ENCODE assay signal across 16 cellular contexts in genomic region chr5:149584106-149584505, GRCh38. TPM values are rescaled to one million over a fixed set of nuclear protein-coding genes. Genes with fewer than 3 reads are reported as not detected.
DNase-seq lines count a peak whose midpoint lies in the region; ATAC-seq and TF ChIP-seq lines count a peak whose summit lies in the region.
"Had no signal": no experiment of that assay in that cellular context is flagged by ENCODE, and none has a peak within 500 bp of the region (broad histone marks: within the 10 kb centered on the region; RNA-seq: fewer than 3 reads in every experiment).

No MANE protein-coding gene starts in this region.

- H4K8ac ChIP-seq in neuronal stem cell (ENCODE audit: low read depth, low read length) = no peak overlapping the region

- no peak overlapping the region for H3K4me3 ChIP-seq in heart right ventricle
- no peak overlapping the region for H3K4me3 ChIP-seq in neuronal stem cell (ENCODE audit: low read length in 2 of 2)
- H3K4me3 ChIP-seq in upper lobe of left lung = no peak overlapping the region
- no peak overlapping the region for H3K4me3 ChIP-seq in A673 (ENCODE audit: low read depth, low read length, poor library complexity, severe bottlenecking)
- H3K4me3 ChIP-seq: lung had no signal

- peak overlapping the region; percentile 0 to 96 (median 86) for H3K27ac ChIP-seq in heart right ventricle
- H3K27ac ChIP-seq in neuronal stem cell (replicated peaks; ENCODE audit: low read length) = no peak overlapping the region
- H3K27ac ChIP-seq in upper lobe of left lung = peak overlapping the region in 3 of 4 donors; percentile 71 to 90 (median 76)
- H3K27ac ChIP-seq in A673 (ENCODE audit: low read depth, low read length, poor library complexity, severe bottlenecking) = no peak overlapping the region

- H3K36me3 ChIP-seq in heart right ventricle (no peaks in the 10 kb centered on the region), neuronal stem cell (replicated peaks in 1 of 2; ENCODE audit: control insufficient read depth in 2 of 2, insufficient read depth in 2 of 2, low read length in 2 of 2) (no peaks in the 10 kb centered on the region), upper lobe of left lung (no peaks in the 10 kb centered on the region), A673 (ENCODE audit: insufficient read depth, low read length, poor library complexity, severe bottlenecking) (no peaks in the 10 kb centered on the region)

- no peak overlapping the region for H2BK120ac ChIP-seq in neuronal stem cell (ENCODE audit: low read depth, low read length)

- BruUV-seq in A673 (replicated peaks; lab: Mats Ljungman, UMichigan) = no TSS peak

- intact Hi-C loops in heart right ventricle (cut with DNase I) (no loop called here), Right ventricle myocardium inferior (cut with DNase I) (no loop called here), A673 (cut with micrococcal nuclease; ENCODE audit: unreplicated experiment) (no loop called here)

- H2BK5ac ChIP-seq in neuronal stem cell (ENCODE audit: low read length) = no peak overlapping the region

- no peak overlapping the region for H3K9ac ChIP-seq in neuronal stem cell (ENCODE audit: low read depth, low read length, poor library complexity)
- H3K9ac ChIP-seq: SK-N-SH had no signal

- TF ChIP-seq CTCF in heart right ventricle (IDR thresholded peaks at IDR 0.05) = no peak
- no peak for TF ChIP-seq CTCF in chondrocyte (IDR thresholded peaks at IDR 0.05)
- TF ChIP-seq CTCF in upper lobe of left lung (IDR thresholded peaks at IDR 0.05) = no peak
- no peak for TF ChIP-seq CTCF in A673 (conservative IDR thresholded peaks at IDR 0.05; ENCODE audit: low read depth, low read length)

- WGBS in heart right ventricle, 2 donors = 22 to 69% methylated on average over 2 of the region's 2 CpGs
- WGBS in neuronal stem cell (ENCODE audit: extremely low coverage in 2 of 2, insufficient read length in 2 of 2, insufficient replicate concordance in 1 of 2), 2 donors = no CpG with 5 or more reads among the region's 2 CpGs
- 49 to 57% methylated on average over 2 of the region's 2 CpGs for WGBS in upper lobe of left lung, 2 donors

- peaks cover 18 to 77% (median 51%) of the 10 kb centered on the region in 9 donors for H3K4me1 ChIP-seq in heart right ventricle
- peaks cover 8 to 9% of the 10 kb centered on the region in 2 donors for H3K4me1 ChIP-seq in neuronal stem cell (ENCODE audit: control insufficient read depth in 2 of 2, insufficient read depth in 1 of 2, low read depth in 1 of 2, low read length in 2 of 2)
- peaks cover 22 to 38% (median 33%) of the 10 kb centered on the region in 4 donors for H3K4me1 ChIP-seq in upper lobe of left lung
- H3K4me1 ChIP-seq in A673 (ENCODE audit: insufficient read depth, low read length, poor library complexity, severe bottlenecking) = peaks cover 9% of the 10 kb centered on the region

- DNase-seq in heart right ventricle (no peak), Right ventricle myocardium inferior (ENCODE audit: missing footprints) (no peak), chondrocyte (ENCODE audit: low spot score) (no peak), neuronal stem cell (ENCODE audit: low spot score) (no peak), upper lobe of left lung (no peak), T-helper 9 cell (no peak), NCI-H2107 treated with DMSO at 0.1 percent for 48 hours (lab: John Stamatoyannopoulos, UW; ENCODE audit: unreplicated experiment) (no peak), A673 (ENCODE audit: low spot score) (no peak)
- DNase-seq: activated CD4-positive, alpha-beta T cell treated with anti-CD3 and anti-CD28 coated beads for 36 hours; activated T-cell treated with anti-CD3 and anti-CD28 coated beads, Interleukin-2, amount 50 U/mL, for 4 hours; DND-41; effector memory CD8-positive, alpha-beta T cell; H7; NCI-H82; SK-N-SH had no signal

- H3K27me3 ChIP-seq in heart right ventricle (peaks cover 0 to 12% (median 0%) of the 10 kb centered on the region in 7 donors), neuronal stem cell (ENCODE audit: control insufficient read depth in 3 of 3, insufficient read depth in 3 of 3, low read depth in 1 of 3, low read length in 3 of 3) (peaks cover 0 to 6% (median 0%) of the 10 kb centered on the region in 3 experiments), upper lobe of left lung (no peaks in the 10 kb centered on the region), A673 (replicated peaks; ENCODE audit: insufficient read depth, low read depth, low read length, poor library complexity) (no peaks in the 10 kb centered on the region)

- no peak overlapping the region for H3K14ac ChIP-seq in neuronal stem cell (ENCODE audit: low read length)

- no peaks in the 10 kb centered on the region for H3K36me3 Mint-ChIP-seq in chondrocyte (ENCODE audit: low read depth)

- H3K27me3 Mint-ChIP-seq in chondrocyte (ENCODE audit: low read depth) = no peaks in the 10 kb centered on the region

- CTCF ChIA-PET in A673 (lab: Charles Lee) = no interaction called here

- peak overlapping the region; percentile 17 for H2AFZ ChIP-seq in neuronal stem cell (ENCODE audit: low read length)

- no peaks in the 10 kb centered on the region for H3K79me1 ChIP-seq in neuronal stem cell (ENCODE audit: low read depth, low read length)

- POLR2A ChIA-PET in A673 (lab: Charles Lee; ENCODE audit: low non-redundant PET) = no interaction called here

- TF ChIP-seq POLR2A in upper lobe of left lung (IDR thresholded peaks at IDR 0.05) = no peak

- no peak for TF ChIP-seq EP300 in upper lobe of left lung (IDR thresholded peaks at IDR 0.05)

- H2BK15ac ChIP-seq in neuronal stem cell (ENCODE audit: low read length) = no peak overlapping the region

- H3K23ac ChIP-seq in neuronal stem cell (ENCODE audit: low read depth, low read length, poor library complexity) = no peak overlapping the region

- no peak overlapping the region for H2AK5ac ChIP-seq in neuronal stem cell (ENCODE audit: low read depth, low read length)

- H3K4me1 Mint-ChIP-seq in chondrocyte (ENCODE audit: low read depth) = peaks cover 56% of the 10 kb centered on the region

- H4K91ac ChIP-seq in neuronal stem cell (ENCODE audit: low read depth, low read length, poor library complexity) = no peak overlapping the region

- no peak overlapping the region for H3K4me2 ChIP-seq in neuronal stem cell (ENCODE audit: insufficient read depth, low read length, poor library complexity, severe bottlenecking)
- H3K4me2 ChIP-seq: SK-N-SH had no signal

- H3K9me3 ChIP-seq in heart right ventricle = no peaks in the 10 kb centered on the region
- H3K9me3 ChIP-seq in neuronal stem cell (replicated peaks in 1 of 2; ENCODE audit: control insufficient read depth in 2 of 2, insufficient read depth in 1 of 2, low read depth in 1 of 2, low read length in 2 of 2) = no peaks in the 10 kb centered on the region
- H3K9me3 ChIP-seq in upper lobe of left lung = no peaks in the 10 kb centered on the region
- H3K9me3 ChIP-seq in A673 (ENCODE audit: low read depth, low read length, poor library complexity, severe bottlenecking) = no peaks in the 10 kb centered on the region
- H3K9me3 ChIP-seq: SK-N-SH had no signal

- H3K9me3 Mint-ChIP-seq in chondrocyte (ENCODE audit: low read depth) = no peaks in the 10 kb centered on the region
- H3K9me3 Mint-ChIP-seq: activated T-cell treated with anti-CD3 and anti-CD28 coated beads, Interleukin-2, amount 50 U/mL, for 4 hours; effector memory CD8-positive, alpha-beta T cell had no signal

- H3K4me3 Mint-ChIP-seq in chondrocyte (ENCODE audit: unreplicated experiment) = no peak overlapping the region
- H3K4me3 Mint-ChIP-seq: activated CD4-positive, alpha-beta T cell treated with anti-CD3 and anti-CD28 coated beads for 36 hours; activated T-cell treated with anti-CD3 and anti-CD28 coated beads, Interleukin-2, amount 50 U/mL, for 4 hours; effector memory CD8-positive, alpha-beta T cell had no signal

- no peak overlapping the region for H3K4ac ChIP-seq in neuronal stem cell (ENCODE audit: low read length)

- H3K18ac ChIP-seq in neuronal stem cell (ENCODE audit: low read length) = no peak overlapping the region

- ATAC-seq in heart right ventricle (no peak), Right ventricle myocardium inferior (no peak), upper lobe of left lung (ENCODE audit: low FRiP score in 2 of 2) (no peak)
- ATAC-seq: activated CD4-positive, alpha-beta T cell treated with anti-CD3 and anti-CD28 coated beads for 36 hours; activated T-cell treated with anti-CD3 and anti-CD28 coated beads, Interleukin-2, amount 50 U/mL, for 4 hours; effector memory CD8-positive, alpha-beta T cell had no signal

- H3K27ac Mint-ChIP-seq in chondrocyte (ENCODE audit: unreplicated experiment) = peak overlapping the region; percentile 50
- H3K27ac Mint-ChIP-seq: activated CD4-positive, alpha-beta T cell treated with anti-CD3 and anti-CD28 coated beads for 36 hours; effector memory CD8-positive, alpha-beta T cell had no signal

- no peak overlapping the region for H2BK12ac ChIP-seq in neuronal stem cell (ENCODE audit: low read length)

RNA-seq across cellular contexts. Expression of gene ARHGEF37, which starts 2.8 kb away (rescaled TPM):
- total RNA-seq in heart right ventricle (10 to 100 TPM; 13.1 to 31.8 (median 18.3) TPM), Right ventricle myocardium inferior (32.2 TPM), chondrocyte (5.8 to 16.8 TPM (median 6.0 TPM) in 3 replicates), upper lobe of left lung (10 to 100 TPM in 3 of 6 donors, 1 to 10 TPM in 3; 4.3 to 13.6 (median 10.0) TPM), A673 (2021) (0.64 and 1.7 TPM in 2 replicates)
- polyA plus RNA-seq in heart right ventricle = 10 to 100 TPM in 1 of 2 donors, 1 to 10 TPM in 1; 4.5 to 10.1 TPM
- polyA plus RNA-seq in neuronal stem cell (2013, experiment 1 of 2) = 0.43 TPM
- 0.51 TPM for polyA plus RNA-seq in neuronal stem cell (2013, experiment 2 of 2)

RNA-seq across cellular contexts. Expression of gene CSNK1A1, which starts 32.9 kb away (rescaled TPM):
- 100 to 1,000 TPM; 174 to 363 (median 224) TPM for total RNA-seq in heart right ventricle
- polyA plus RNA-seq in heart right ventricle = 10 to 100 TPM; 47.9 to 76.0 TPM
- 202 TPM for total RNA-seq in Right ventricle myocardium inferior
- 214 to 227 TPM (median 224 TPM) in 3 replicates for total RNA-seq in chondrocyte
- polyA plus RNA-seq in neuronal stem cell (2013, experiment 1 of 2) = 146 TPM
- 146 TPM for polyA plus RNA-seq in neuronal stem cell (2013, experiment 2 of 2)
- total RNA-seq in upper lobe of left lung = 100 to 1,000 TPM; 153 to 215 (median 202) TPM
- 237 and 244 TPM in 2 replicates for total RNA-seq in A673 (2021)

Comparison
In these comparisons a context has a peak if more than half of its experiments do, and no peak if none do; other contexts are left out.
1. H3K27ac ChIP-seq: peak in heart right ventricle (10 of 10) and upper lobe of left lung (3 of 4); none in neuronal stem cell (single experiment) and A673 (single experiment).